Comparison of ENCODE assay signal across 10 cellular contexts in genomic region chr2:109702250-109702985, GRCh38.
DNase-seq lines count a peak whose midpoint lies in the region; ATAC-seq and TF ChIP-seq lines count a peak whose summit lies in the region.
"Had no signal": no experiment of that assay in that cellular context is flagged by ENCODE, and none has a peak within 500 bp of the region (broad histone marks: within the 10 kb centered on the region; RNA-seq: fewer than 3 reads in every experiment).

No MANE protein-coding gene starts in this region.

- H3K27ac Mint-ChIP-seq in activated T-cell treated with anti-CD3 and anti-CD28 coated beads, Interleukin-2, amount 50 U/mL, for 72 hours = peak overlapping the region; percentile 54
- peak overlapping the region; percentile 34 for H3K27ac Mint-ChIP-seq in type B pancreatic cell

- peaks cover 11% of the 10 kb centered on the region for H3K4me1 Mint-ChIP-seq in activated T-cell treated with anti-CD3 and anti-CD28 coated beads, Interleukin-2, amount 50 U/mL, for 72 hours (ENCODE audit: low read depth)
- H3K4me1 Mint-ChIP-seq in type B pancreatic cell (ENCODE audit: unreplicated experiment) = peaks cover 41% of the 10 kb centered on the region

- H3K4me3 ChIP-seq in astrocyte of the spinal cord (ENCODE audit: low read depth, low read length) = no peak overlapping the region
- H3K4me3 ChIP-seq: A549, lung had no signal

- no peaks in the 10 kb centered on the region for H3K9me3 Mint-ChIP-seq in activated T-cell treated with anti-CD3 and anti-CD28 coated beads, Interleukin-2, amount 50 U/mL, for 72 hours
- H3K9me3 Mint-ChIP-seq in type B pancreatic cell = no peaks in the 10 kb centered on the region

- in situ Hi-C loops in astrocyte of the spinal cord (cut with HindIII; ENCODE audit: low sequenced_read_pairs) = no loop called here
- in situ Hi-C loops in G401 (cut with HindIII; ENCODE audit: low sequenced_read_pairs) = no loop called here

- H3K4me3 Mint-ChIP-seq in activated T-cell treated with anti-CD3 and anti-CD28 coated beads, Interleukin-2, amount 50 U/mL, for 72 hours = peak overlapping the region; percentile 16 to 31
- H3K4me3 Mint-ChIP-seq in type B pancreatic cell = peak overlapping the region; percentile 13

- H3K36me3 Mint-ChIP-seq in activated T-cell treated with anti-CD3 and anti-CD28 coated beads, Interleukin-2, amount 50 U/mL, for 72 hours (ENCODE audit: insufficient read depth in 2 of 2) = no peaks in the 10 kb centered on the region
- no peaks in the 10 kb centered on the region for H3K36me3 Mint-ChIP-seq in type B pancreatic cell

- peak; percentile 60 to 76 for ATAC-seq in activated T-cell treated with anti-CD3 and anti-CD28 coated beads, Interleukin-2, amount 50 U/mL, for 72 hours (replicated peaks in 1 of 2)
- ATAC-seq in HG03460 (IDR thresholded peaks at IDR 0.05; ENCODE audit: unreplicated experiment) (no peak), GM18511 (IDR thresholded peaks at IDR 0.05; ENCODE audit: unreplicated experiment) (no peak)

- TF ChIP-seq CTCF in astrocyte of the spinal cord (IDR thresholded peaks at IDR 0.05; ENCODE audit: low read depth, low read length) = no peak
- TF ChIP-seq CTCF in type B pancreatic cell (conservative IDR thresholded peaks at IDR 0.05) = no peak

- peak in 1 of 2 donors; percentile 3 for DNase-seq in activated T-cell treated with anti-CD3 and anti-CD28 coated beads, Interleukin-2, amount 50 U/mL, for 72 hours
- DNase-seq in activated T-cell treated with anti-CD3 and anti-CD28 coated beads for 4 hours = no peak
- DNase-seq in astrocyte of the spinal cord (ENCODE audit: low read depth, low spot score) = peak; percentile 58
- DNase-seq in islet precursor cell = peak; percentile 41
- no peak for DNase-seq in type B pancreatic cell (ENCODE audit: extremely low spot score, unreplicated experiment)
- DNase-seq in G401 (ENCODE audit: low spot score) = no peak

- H3K27me3 Mint-ChIP-seq in activated T-cell treated with anti-CD3 and anti-CD28 coated beads, Interleukin-2, amount 50 U/mL, for 72 hours (ENCODE audit: low read depth) = peaks cover 35% of the 10 kb centered on the region
- no peaks in the 10 kb centered on the region for H3K27me3 Mint-ChIP-seq in type B pancreatic cell

Comparison
In these comparisons a context has a peak if more than half of its experiments do, and no peak if none do; other contexts are left out.
1. ATAC-seq: peak in activated T-cell treated with anti-CD3 and anti-CD28 coated beads, Interleukin-2, amount 50 U/mL, for 72 hours (2 of 2); none in HG03460 (single experiment) and GM18511 (single experiment).
2. DNase-seq: peak in astrocyte of the spinal cord (single experiment) and islet precursor cell (single experiment); none in activated T-cell treated with anti-CD3 and anti-CD28 coated beads for 4 hours (single experiment), type B pancreatic cell (single experiment) and G401 (single experiment).